23 cellular contexts compared by ENCODE assay signal in the genomic region with DNA sequence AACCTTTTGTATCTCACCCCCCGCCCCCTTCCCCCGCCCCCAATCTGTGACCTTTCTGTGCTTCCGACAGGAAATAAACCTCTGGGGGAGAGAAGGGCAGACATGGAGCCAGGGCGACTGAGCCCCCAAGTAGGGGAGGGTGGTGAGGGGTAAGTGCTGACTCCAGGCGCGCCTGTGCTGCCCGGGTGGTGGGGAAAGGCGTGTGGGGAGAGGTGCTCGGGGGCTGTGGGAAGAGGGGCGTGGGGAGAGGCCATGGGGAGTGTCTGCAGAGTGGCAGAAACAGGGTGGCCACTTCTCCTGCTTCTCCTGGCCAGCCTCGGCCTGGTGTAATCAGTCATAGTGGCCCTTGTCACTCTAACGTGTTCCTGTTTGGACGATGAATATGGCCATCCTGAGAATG. TPM values are rescaled to one million over a fixed set of nuclear protein-coding genes. Genes with fewer than 3 reads are reported as not detected.
"Had no signal": no experiment of that assay in that cellular context is flagged by ENCODE, and none has a peak within 500 bp of the region (broad histone marks: within the 10 kb centered on the region; RNA-seq: fewer than 3 reads in every experiment).

No MANE protein-coding gene starts in this region.

- DNase-seq: Kasumi-1, KG1, MM.1S, NCI-H1092 treated with DMSO at 0.1 percent for 48 hours, NCI-H1436, NCI-H187, NCI-H2029, NCI-H2081 treated with DMSO at 0.1 percent for 48 hours, NCI-H2171, NCI-H226, NCI-H446, NCI-H510A, NCI-H524 treated with DMSO at 0.1 percent for 48 hours, NCI-H69, NCI-H774, RPMI8226, SHP77, SK-N-SH, SW 1271 had no signal

- H3K9me3 ChIP-seq: SK-N-SH had no signal

- H3K9ac ChIP-seq: SK-N-SH had no signal

- FAIRE-seq: RCC 7860 had no signal

RNA-seq across cellular contexts. Expression of a gene that starts 8.0 kb away (rescaled TPM):
- total RNA-seq: HT-29, M059J, SK-MEL-5 had no signal
- polyA plus RNA-seq: SK-N-SH had no signal

RNA-seq across cellular contexts. Expression of a gene that starts 34.5 kb away (rescaled TPM):
- total RNA-seq: M059J had no signal
